Comparison of ENCODE assay signal across 21 cellular contexts in genomic region chr9:69637193-69637592, GRCh38. TPM values are rescaled to one million over a fixed set of nuclear protein-coding genes. Genes with fewer than 3 reads are reported as not detected.
DNase-seq lines count a peak whose midpoint lies in the region; TF ChIP-seq lines count a peak whose summit lies in the region.
"Had no signal": no experiment of that assay in that cellular context is flagged by ENCODE, and none has a peak within 500 bp of the region (broad histone marks: within the 10 kb centered on the region; RNA-seq: fewer than 3 reads in every experiment).

No MANE protein-coding gene starts in this region.

- H3K4me1 ChIP-seq in SK-N-SH (ENCODE audit: control insufficient read depth in 1 of 2, insufficient read depth in 2 of 2, low read depth in 1 of 2, low read length in 1 of 2) (peaks cover 0 to 14% of the 10 kb centered on the region in 2 experiments; a peak in 1 of 4 replicates), hepatocyte (ENCODE audit: insufficient read depth) (no peaks in the 10 kb centered on the region), A673 (ENCODE audit: insufficient read depth, low read length, poor library complexity, severe bottlenecking) (no peaks in the 10 kb centered on the region)

- peaks cover 4% of the 10 kb centered on the region; the same call in 1 of the 2 replicates for H3K79me2 ChIP-seq in SK-N-SH (ENCODE audit: insufficient read depth)
- no peaks in the 10 kb centered on the region for H3K79me2 ChIP-seq in hepatocyte

- CTCF ChIA-PET in SK-N-SH (lab: Yijun Ruan, JAX) (no interaction called here), A673 (lab: Charles Lee) (no interaction called here)

- H3K27me3 ChIP-seq in SK-N-SH (ENCODE audit: insufficient read depth) (no peaks in the 10 kb centered on the region), hepatocyte (no peaks in the 10 kb centered on the region), A673 (replicated peaks; ENCODE audit: insufficient read depth, low read depth, low read length, poor library complexity) (peaks cover 3% of the 10 kb centered on the region)
- H3K27me3 ChIP-seq: MG63 had no signal

- DNase-seq in A172 (ENCODE audit: low spot score) (peak; percentile 61), HCEC 1CT (peak; percentile 53), SK-N-SH (no peak), fibroblast of mammary gland (ENCODE audit: low read depth) (peak; percentile 12), pons (ENCODE audit: low spot score) (no peak), DMS 273 (lab: John Stamatoyannopoulos, UW; ENCODE audit: unreplicated experiment) (no peak), hepatocyte (ENCODE audit: low spot score) (no peak), A673 (ENCODE audit: low spot score) (no peak)
- DNase-seq: 8988T; CD4-positive, CD25-positive, alpha-beta regulatory T cell; KG1; MG63; NCI-H1092; NCI-H187 treated with DMSO at 0.1 percent for 48 hours; NCI-H446; NK-92 treated with Interleukin-12 subunit alpha and Interleukin-12 subunit beta, amount 100 ng/mL, for 24 hours; OCI-M1; RPMI8226; SW 1271 had no signal

- TF ChIP-seq CTCF in SK-N-SH (IDR thresholded peaks at IDR 0.05) (no peak), fibroblast of mammary gland (conservative IDR thresholded peaks at IDR 0.05; ENCODE audit: control insufficient read depth, insufficient read depth, low read depth, low read length) (no peak), hepatocyte (IDR thresholded peaks at IDR 0.05; ENCODE audit: poor library complexity) (no peak), A673 (conservative IDR thresholded peaks at IDR 0.05; ENCODE audit: low read depth, low read length) (no peak)

- POLR2A ChIA-PET in SK-N-SH (lab: Yijun Ruan, JAX): no interaction called here
- POLR2A ChIA-PET in A673 (lab: Charles Lee; ENCODE audit: low non-redundant PET): no interaction called here

- intact Hi-C loops in A673 (cut with micrococcal nuclease; ENCODE audit: unreplicated experiment): no loop called here

- H3K9me3 ChIP-seq in SK-N-SH (no peaks in the 10 kb centered on the region), hepatocyte (ENCODE audit: low read depth) (no peaks in the 10 kb centered on the region), A673 (ENCODE audit: low read depth, low read length, poor library complexity, severe bottlenecking) (no peaks in the 10 kb centered on the region)
- H3K9me3 ChIP-seq: MG63 had no signal

- no peak overlapping the region for H2AFZ ChIP-seq in SK-N-SH (ENCODE audit: low read depth)
- H2AFZ ChIP-seq in hepatocyte: no peak overlapping the region
- H2AFZ ChIP-seq: GM23338 had no signal

- no peak for TF ChIP-seq EP300 in SK-N-SH (IDR thresholded peaks at IDR 0.05; ENCODE audit: borderline replicate concordance in 1 of 2, low read depth in 1 of 2, low read length in 1 of 2)

- no peak overlapping the region; the same call in 1 of the 2 replicates for H3K9ac ChIP-seq in SK-N-SH

- peak overlapping the region; percentile 20 for H3K4me2 ChIP-seq in SK-N-SH
- no peak overlapping the region for H3K4me2 ChIP-seq in hepatocyte
- H3K4me2 ChIP-seq: GM23338 had no signal

- H3K4me3 ChIP-seq in SK-N-SH (ENCODE audit: low read depth in 2 of 2, low read length in 1 of 2) (no peak overlapping the region), fibroblast of mammary gland (ENCODE audit: control insufficient read depth, low read depth, low read length) (no peak overlapping the region), hepatocyte (no peak overlapping the region), A673 (ENCODE audit: low read depth, low read length, poor library complexity, severe bottlenecking) (no peak overlapping the region)
- H3K4me3 ChIP-seq: GM12878, GM23338, MG63 had no signal

- H4K20me1 ChIP-seq in SK-N-SH (ENCODE audit: insufficient read depth) (peaks cover 6% of the 10 kb centered on the region; the same call in 1 of the 2 replicates), hepatocyte (ENCODE audit: insufficient read depth, poor library complexity, severe bottlenecking) (no peaks in the 10 kb centered on the region)

- no peak for TF ChIP-seq RAD21 in SK-N-SH (IDR thresholded peaks at IDR 0.05; ENCODE audit: low read length)

- peaks cover 15% of the 10 kb centered on the region for H3F3A ChIP-seq in SK-N-SH (replicated peaks; ENCODE audit: insufficient read depth)

- H3K27ac ChIP-seq in SK-N-SH (ENCODE audit: low read depth in 2 of 2, low read length in 1 of 2) (peak overlapping the region in 1 of 2 experiments; percentile 82; a peak in 2 of 4 replicates), hepatocyte (no peak overlapping the region), A673 (ENCODE audit: low read depth, low read length, poor library complexity, severe bottlenecking) (no peak overlapping the region)

- no peaks in the 10 kb centered on the region for H3K9me2 ChIP-seq in SK-N-SH
- H3K9me2 ChIP-seq in hepatocyte (replicated peaks; ENCODE audit: insufficient read depth): no peaks in the 10 kb centered on the region

- BruUV-seq in A673 (replicated peaks; lab: Mats Ljungman, UMichigan): no TSS peak

- H3K36me3 ChIP-seq in SK-N-SH (replicated peaks in 1 of 2; ENCODE audit: control insufficient read depth in 1 of 2, insufficient read depth in 2 of 2, low read length in 1 of 2): peaks cover 0 to 5% of the 10 kb centered on the region in 2 experiments
- H3K36me3 ChIP-seq in hepatocyte (replicated peaks; ENCODE audit: insufficient read depth, low read depth): no peaks in the 10 kb centered on the region
- H3K36me3 ChIP-seq in A673 (ENCODE audit: insufficient read depth, low read length, poor library complexity, severe bottlenecking): no peaks in the 10 kb centered on the region
- H3K36me3 ChIP-seq: MG63 had no signal

TF ChIP-seq in SK-N-SH, 30 proteins besides CTCF, POLR2A, EP300 and RAD21:
- no peak for TF ChIP-seq YY1 (IDR thresholded peaks at IDR 0.05; ENCODE audit: low read depth)
- TF ChIP-seq CHD2 (IDR thresholded peaks at IDR 0.05; ENCODE audit: low read length, partially characterized antibody): no peak
- no peak for TF ChIP-seq NRF1 (IDR thresholded peaks at IDR 0.05; ENCODE audit: low read depth, low read length)
- peak; percentile 42; the same call in 1 of the 2 replicates for TF ChIP-seq PBX3 (IDR thresholded peaks at IDR 0.05)
- TF ChIP-seq RFX5 (IDR thresholded peaks at IDR 0.05; ENCODE audit: low read length): no peak
- TF ChIP-seq NFIC (IDR thresholded peaks at IDR 0.05; ENCODE audit: borderline replicate concordance): no peak
- no peak for TF ChIP-seq FOXJ3 (CRISPR knock-in tag; IDR thresholded peaks at IDR 0.05)
- no peak for TF ChIP-seq MAX (IDR thresholded peaks at IDR 0.05; ENCODE audit: low read depth)
- no peak for TF ChIP-seq RXRA (IDR thresholded peaks at IDR 0.05; ENCODE audit: borderline replicate concordance, low read depth)
- 0 out of 2 replicates have a peak, but pooled peaks have one; percentile 15 for TF ChIP-seq FOSL2 (IDR thresholded peaks at IDR 0.05; ENCODE audit: borderline replicate concordance, low read depth)
- TF ChIP-seq ZBTB33 (IDR thresholded peaks at IDR 0.05; ENCODE audit: borderline replicate concordance, low read depth): no peak
- no peak for TF ChIP-seq SIN3A (IDR thresholded peaks at IDR 0.05; ENCODE audit: borderline replicate concordance, low read depth, low read length)
- TF ChIP-seq IRF3 (IDR thresholded peaks at IDR 0.05; ENCODE audit: low read depth, low read length): no peak
- TF ChIP-seq MEF2A (IDR thresholded peaks at IDR 0.05; ENCODE audit: borderline replicate concordance, low read depth): no peak

RNA-seq across cellular contexts. Expression of gene APBA1, which starts 35.0 kb away (rescaled TPM):
- 0.21 and 0.31 TPM in 2 replicates for total RNA-seq in A172 (2014; rRNA removed; shearing (Covaris generic))
- 2.8 and 3.1 TPM in 2 replicates for polyA plus RNA-seq in SK-N-SH (2012; rRNA removed)
- polyA plus RNA-seq in SK-N-SH (2012; cell fraction: cytosol; rRNA removed): 1.4 and 2.8 TPM in 2 replicates
- 3.5 and 4.4 TPM in 2 replicates for polyA plus RNA-seq in SK-N-SH (2012; cell fraction: nucleus; rRNA removed)
- 6.4 and 12.0 TPM in 2 replicates for total RNA-seq in hepatocyte
- 1.2 and 1.5 TPM in 2 replicates for polyA plus RNA-seq in hepatocyte
- total RNA-seq in A673 (2021): 0.13 and 0.15 TPM in 2 replicates
- polyA plus RNA-seq: CD4-positive, CD25-positive, alpha-beta regulatory T cell had no signal

Comparison
In these comparisons a context has a peak if more than half of its experiments do, and no peak if none do; other contexts are left out.
1. DNase-seq: peak in A172 (single experiment), HCEC 1CT (single experiment) and fibroblast of mammary gland (single experiment); none in SK-N-SH (single experiment), pons (single experiment), DMS 273 (single experiment), hepatocyte (single experiment) and A673 (single experiment).